27 cellular contexts compared by ENCODE assay signal in genomic region chr19:21128901-21129698, GRCh38. TPM values are rescaled to one million over a fixed set of nuclear protein-coding genes. Genes with fewer than 3 reads are reported as not detected.
DNase-seq lines count a peak whose midpoint lies in the region; ATAC-seq, FAIRE-seq and TF ChIP-seq lines count a peak whose summit lies in the region.
"Had no signal": no experiment of that assay in that cellular context is flagged by ENCODE, and none has a peak within 500 bp of the region (broad histone marks: within the 10 kb centered on the region; RNA-seq: fewer than 3 reads in every experiment).

No MANE protein-coding gene starts in this region.

- H3K4me1 ChIP-seq in HepG2 (ENCODE audit: insufficient read depth, low read length), result peaks cover 30% of the 10 kb centered on the region
- no peaks in the 10 kb centered on the region for H3K4me1 ChIP-seq in right lobe of liver
- H3K4me1 ChIP-seq in neural progenitor cell, result peaks cover 5% of the 10 kb centered on the region

- WGBS in HepG2 (ENCODE audit: low lambda C conversion rate), result 81% methylated on average over 6 of the region's 6 CpGs
- 48% methylated on average over 6 of the region's 6 CpGs for WGBS in right lobe of liver (ENCODE audit: insufficient coverage, low coverage, low lambda C conversion rate, missing lambda C conversion rate)

- H3K4me3 ChIP-seq in HepG2 (replicated peaks in 1 of 3; ENCODE audit: insufficient read depth in 1 of 3, low read depth in 2 of 3, low read length in 3 of 3) (no peak overlapping the region), right lobe of liver (no peak overlapping the region), neural progenitor cell (no peak overlapping the region)
- H3K4me3 ChIP-seq: MG63, PC-9 had no signal

- POLR2A ChIA-PET in HepG2 (lab: Yijun Ruan, JAX), result interaction anchor here (0.9 kb wide), 1 partner anchor 9 kb away, joined by 3 read pairs; no protein-coding TSS in a partner anchor
- POLR2A ChIA-PET in activated CD8-positive, alpha-beta T cell treated with anti-CD3 and anti-CD28 coated beads for 36 hours (lab: Charles Lee), result no interaction called here

- TF ChIP-seq POLR2A in HepG2 (IDR thresholded peaks at IDR 0.05; ENCODE audit: insufficient read depth in 1 of 2, low read depth in 2 of 2, low read length in 2 of 2) (no peak), right lobe of liver (IDR thresholded peaks at IDR 0.05) (no peak)

- no peaks in the 10 kb centered on the region for H3K9me3 Mint-ChIP-seq in endothelial cell (ENCODE audit: unreplicated experiment)
- peaks cover 9% of the 10 kb centered on the region for H3K9me3 Mint-ChIP-seq in neural progenitor cell
- peaks cover 6% of the 10 kb centered on the region for H3K9me3 Mint-ChIP-seq in activated CD8-positive, alpha-beta T cell treated with anti-CD3 and anti-CD28 coated beads for 36 hours

- H3K36me3 Mint-ChIP-seq in endothelial cell (ENCODE audit: low read depth, unreplicated experiment) (peaks cover 2% of the 10 kb centered on the region), neural progenitor cell (peaks cover 15% of the 10 kb centered on the region)
- no peaks in the 10 kb centered on the region for H3K36me3 Mint-ChIP-seq in activated CD8-positive, alpha-beta T cell treated with anti-CD3 and anti-CD28 coated beads for 36 hours (ENCODE audit: low read depth)

- intact Hi-C loops in HepG2 (cut with micrococcal nuclease; ENCODE audit: unreplicated experiment) (no loop called here), right lobe of liver (cut with DNase I) (no loop called here)
- intact Hi-C loops in activated CD8-positive, alpha-beta T cell treated with anti-CD3 and anti-CD28 coated beads for 36 hours (cut with micrococcal nuclease), result no loop called here

- in situ Hi-C loops in HepG2 (cut with HindIII; ENCODE audit: extremely low pct_ligation_motif_present, low pct_unique_long_range_greater_than_20kb), result no loop called here

- TF ChIP-seq CTCF in HepG2 (CRISPR knock-in tag; IDR thresholded peaks at IDR 0.05) (no peak), right lobe of liver (IDR thresholded peaks at IDR 0.05) (no peak), endothelial cell (IDR thresholded peaks at IDR 0.05; ENCODE audit: unreplicated experiment) (no peak), neural progenitor cell (IDR thresholded peaks at IDR 0.05) (no peak)
- no peak for TF ChIP-seq CTCF in activated CD8-positive, alpha-beta T cell treated with anti-CD3 and anti-CD28 coated beads for 36 hours (IDR thresholded peaks at IDR 0.05)

- no peak for TF ChIP-seq RAD21 in HepG2 (CRISPR knock-in tag; IDR thresholded peaks at IDR 0.05)

- H3K79me2 ChIP-seq in HepG2 (ENCODE audit: insufficient read depth, low read length) (no peaks in the 10 kb centered on the region), neural progenitor cell (ENCODE audit: low read depth) (no peaks in the 10 kb centered on the region)

- BruUV-seq in HepG2 (replicated peaks; lab: Mats Ljungman, UMichigan), result no TSS peak

- TF ChIP-seq EP300 in HepG2 (IDR thresholded peaks at IDR 0.05; ENCODE audit: low read depth in 2 of 2, low read length in 2 of 2) (peak in 1 of 2 experiments; percentile 15; a peak in 1 of 4 replicates), HepG2 (CRISPR knock-in tag; IDR thresholded peaks at IDR 0.05; ENCODE audit: borderline replicate concordance) (no peak)

- no peaks in the 10 kb centered on the region for H3K36me3 ChIP-seq in HepG2 (replicated peaks in 1 of 2; ENCODE audit: control insufficient read depth in 1 of 2, insufficient read depth in 2 of 2, low read length in 2 of 2)
- H3K36me3 ChIP-seq in right lobe of liver, result no peaks in the 10 kb centered on the region
- no peaks in the 10 kb centered on the region for H3K36me3 ChIP-seq in neural progenitor cell
- H3K36me3 ChIP-seq: MG63 had no signal

- DNase-seq in HepG2 (ENCODE audit: low spot score) (peak; percentile 17), right lobe of liver (no peak), endothelial cell (ENCODE audit: low spot score) (no peak), neural progenitor cell (ENCODE audit: low spot score) (no peak), NCI-H226 (no peak), T-helper 1 cell (no peak)
- DNase-seq in activated CD8-positive, alpha-beta T cell treated with anti-CD3 and anti-CD28 coated beads for 36 hours, result no peak
- DNase-seq: activated CD4-positive, alpha-beta T cell treated with anti-CD3 and anti-CD28 coated beads for 1 hour; activated CD8-positive, alpha-beta T cell treated with anti-CD3 and anti-CD28 coated beads, Interleukin-2, amount 10 ng/mL, durations not matched to agents 7 days and 5 days; activated naive CD4-positive, alpha-beta T cell treated with anti-CD3 and anti-CD28 coated beads, Interleukin-2, amount 10 ng/mL, durations not matched to agents 7 days and 5 days; amygdala; H7; KG1; left ventricle myocardium superior; mesendoderm; MG63; NCI-H1105 treated with DMSO at 0.1 percent for 48 hours; NCI-H69; SK-N-SH; stimulated activated CD4-positive, alpha-beta T cell treated with anti-CD3 and anti-CD28 coated beads, Interleukin-15, amount 100 ng/mL, for 24 hours; stimulated activated CD4-positive, alpha-beta T cell treated with anti-CD3 and anti-CD28 coated beads, Interleukin-4, amount 100 ng/mL, for 4 hours; T-helper 17 cell had no signal

- no peak overlapping the region for H3K9ac ChIP-seq in HepG2 (ENCODE audit: insufficient read depth, low read depth, low read length)
- H3K9ac ChIP-seq in neural progenitor cell, result no peak overlapping the region
- H3K9ac ChIP-seq: SK-N-SH had no signal

- peaks cover 6% of the 10 kb centered on the region for H3K4me1 Mint-ChIP-seq in endothelial cell (ENCODE audit: unreplicated experiment)
- H3K4me1 Mint-ChIP-seq in neural progenitor cell, result peaks cover 8% of the 10 kb centered on the region
- H3K4me1 Mint-ChIP-seq in activated CD8-positive, alpha-beta T cell treated with anti-CD3 and anti-CD28 coated beads for 36 hours (ENCODE audit: low read depth), result no peaks in the 10 kb centered on the region
- H3K4me1 Mint-ChIP-seq: activated naive CD4-positive, alpha-beta T cell treated with anti-CD3 and anti-CD28 coated beads, Interleukin-2, amount 10 ng/mL, durations not matched to agents 7 days and 5 days; T-helper 17 cell had no signal

- H3K9me3 ChIP-seq in HepG2 (ENCODE audit: low read length) (no peaks in the 10 kb centered on the region), right lobe of liver (no peaks in the 10 kb centered on the region), neural progenitor cell (ENCODE audit: low read depth) (peaks cover 9% of the 10 kb centered on the region)
- H3K9me3 ChIP-seq: MG63 had no signal

- H3K4me2 ChIP-seq in HepG2 (ENCODE audit: low read depth, low read length), result no peak overlapping the region
- no peak overlapping the region for H3K4me2 ChIP-seq in neural progenitor cell
- H3K4me2 ChIP-seq: SK-N-SH had no signal

- no peak for FAIRE-seq in HepG2 (lab: Jason Lieb, UNC)
- FAIRE-seq: A204.1, GM12891, islet of Langerhans had no signal

- ATAC-seq in HepG2, result no peak
- ATAC-seq in right lobe of liver, result no peak
- no peak for ATAC-seq in HG02884 (IDR thresholded peaks at IDR 0.05; ENCODE audit: unreplicated experiment)
- ATAC-seq in activated CD8-positive, alpha-beta T cell treated with anti-CD3 and anti-CD28 coated beads for 36 hours, result no peak
- ATAC-seq: activated CD8-positive, alpha-beta T cell treated with anti-CD3 and anti-CD28 coated beads, Interleukin-2, amount 10 ng/mL, durations not matched to agents 7 days and 5 days; left ventricle myocardium superior; T-helper 17 cell had no signal

- H3K4me3 Mint-ChIP-seq in endothelial cell (ENCODE audit: unreplicated experiment), result no peak overlapping the region
- no peak overlapping the region for H3K4me3 Mint-ChIP-seq in neural progenitor cell
- H3K4me3 Mint-ChIP-seq in activated CD8-positive, alpha-beta T cell treated with anti-CD3 and anti-CD28 coated beads for 36 hours, result no peak overlapping the region
- H3K4me3 Mint-ChIP-seq: activated CD8-positive, alpha-beta T cell treated with anti-CD3 and anti-CD28 coated beads, Interleukin-2, amount 10 ng/mL, durations not matched to agents 7 days and 5 days; activated naive CD4-positive, alpha-beta T cell treated with anti-CD3 and anti-CD28 coated beads, Interleukin-2, amount 10 ng/mL, durations not matched to agents 7 days and 5 days; T-helper 17 cell had no signal

- CTCF ChIA-PET in HepG2 (lab: Yijun Ruan, JAX; ENCODE audit: low intra/inter-chr PET ratio, low total read pairs), result no interaction called here
- CTCF ChIA-PET in activated CD8-positive, alpha-beta T cell treated with anti-CD3 and anti-CD28 coated beads for 36 hours (lab: Charles Lee), result no interaction called here

- H3F3A ChIP-seq in neural progenitor cell (ENCODE audit: low read depth), result peaks cover 14% of the 10 kb centered on the region

- H3K27me3 ChIP-seq in HepG2 (ENCODE audit: control insufficient read depth in 1 of 2, insufficient read depth in 2 of 2, low read length in 2 of 2) (no peaks in the 10 kb centered on the region), right lobe of liver (no peaks in the 10 kb centered on the region), neural progenitor cell (no peaks in the 10 kb centered on the region)
- H3K27me3 ChIP-seq: MG63 had no signal

- H3K27ac Mint-ChIP-seq in endothelial cell (ENCODE audit: unreplicated experiment) (peak overlapping the region; percentile 68), neural progenitor cell (peak overlapping the region; percentile 3)
- H3K27ac Mint-ChIP-seq in activated CD8-positive, alpha-beta T cell treated with anti-CD3 and anti-CD28 coated beads for 36 hours, result no peak overlapping the region
- H3K27ac Mint-ChIP-seq: activated CD8-positive, alpha-beta T cell treated with anti-CD3 and anti-CD28 coated beads, Interleukin-2, amount 10 ng/mL, durations not matched to agents 7 days and 5 days; activated naive CD4-positive, alpha-beta T cell treated with anti-CD3 and anti-CD28 coated beads, Interleukin-2, amount 10 ng/mL, durations not matched to agents 7 days and 5 days; T-helper 17 cell had no signal

- no peak overlapping the region for H2AFZ ChIP-seq in HepG2 (ENCODE audit: low read length)
- H2AFZ ChIP-seq in neural progenitor cell (replicated peaks), result no peak overlapping the region
- H2AFZ ChIP-seq: PC-9 had no signal

- H3K27me3 Mint-ChIP-seq in endothelial cell (ENCODE audit: unreplicated experiment) (peaks cover 2% of the 10 kb centered on the region), neural progenitor cell (ENCODE audit: insufficient read depth, low read depth) (peaks cover 4% of the 10 kb centered on the region)
- peaks cover 2% of the 10 kb centered on the region for H3K27me3 Mint-ChIP-seq in activated CD8-positive, alpha-beta T cell treated with anti-CD3 and anti-CD28 coated beads for 36 hours
- H3K27me3 Mint-ChIP-seq: T-helper 17 cell had no signal

- H4K20me1 ChIP-seq in HepG2 (ENCODE audit: insufficient read depth, low read length) (no peaks in the 10 kb centered on the region), neural progenitor cell (ENCODE audit: low read depth) (no peaks in the 10 kb centered on the region)

- H3K27ac ChIP-seq in HepG2 (ENCODE audit: extremely low read length, insufficient read depth, low read length) (no peak overlapping the region), right lobe of liver (no peak overlapping the region), neural progenitor cell (peak overlapping the region; percentile 46)
- H3K27ac ChIP-seq: PC-9 had no signal

RNA-seq across cellular contexts. Expression of gene ZNF431, which starts 12.7 kb away (rescaled TPM):
- 11.8 and 14.6 TPM in 2 replicates for total RNA-seq in HepG2 (2016; rRNA removed; fragmentation: Illumina TruSeq; extraction: Trizol)
- total RNA-seq in HepG2 (2016; cell fraction: cytosol; rRNA removed; fragmentation: Illumina TruSeq; extraction: Trizol; ENCODE audit: low read depth), result 2.2 and 2.4 TPM in 2 replicates
- total RNA-seq in HepG2 (2016; cell fraction: insoluble cytoplasmic fraction; rRNA removed; fragmentation: Illumina TruSeq; extraction: Trizol), result 15.1 and 15.2 TPM in 2 replicates
- total RNA-seq in HepG2 (2016; cell fraction: membrane; rRNA removed; fragmentation: Illumina TruSeq; extraction: Trizol), result 4.6 and 6.6 TPM in 2 replicates
- 16.6 and 19.2 TPM in 2 replicates for total RNA-seq in HepG2 (2016; cell fraction: nucleus; rRNA removed; fragmentation: Illumina TruSeq; extraction: Trizol)
- 4.4 TPM in 2 replicates for polyA plus RNA-seq in HepG2 (2011; rRNA removed)
- polyA plus RNA-seq in HepG2 (2011; cell fraction: cytosol; rRNA removed), result 1.7 and 2.3 TPM in 2 replicates
- 4.7 and 5.1 TPM in 2 replicates for polyA plus RNA-seq in HepG2 (2011; cell fraction: nucleus; rRNA removed)
- polyA plus RNA-seq in HepG2 (2012), result 4.5 and 6.0 TPM in 2 replicates
- polyA plus RNA-seq in HepG2 (2016; cell fraction: cytosol; fragmentation: Illumina TruSeq; extraction: Trizol; ENCODE audit: low read depth), result 1.8 and 2.2 TPM in 2 replicates
- 9.4 and 12.1 TPM in 2 replicates for polyA plus RNA-seq in HepG2 (2016; cell fraction: insoluble cytoplasmic fraction; fragmentation: Illumina TruSeq; extraction: Trizol; ENCODE audit: low read depth)
- polyA plus RNA-seq in HepG2 (2016; cell fraction: membrane; fragmentation: Illumina TruSeq; extraction: Trizol; ENCODE audit: low read depth), result 2.0 and 2.9 TPM in 2 replicates
- polyA plus RNA-seq in HepG2 (2016; cell fraction: nucleus; fragmentation: Illumina TruSeq; extraction: Trizol; ENCODE audit: insufficient read depth, low read depth), result 27.5 and 29.1 TPM in 2 replicates
- 24.7 and 36.7 TPM in 2 replicates for polyA minus RNA-seq in HepG2 (2011; rRNA and poly(A)+ RNA removed; ENCODE audit: low replicate concordance)
- polyA minus RNA-seq in HepG2 (2011; cell fraction: cytosol; rRNA and poly(A)+ RNA removed), result 5.7 and 7.5 TPM in 2 replicates
- 50.9 and 56.7 TPM in 2 replicates for polyA minus RNA-seq in HepG2 (2011; cell fraction: nucleus; rRNA and poly(A)+ RNA removed)
- total RNA-seq in right lobe of liver, result 1 to 10 TPM in 2 of 6 experiments, under 1 TPM in 4; 0.37 to 1.6 (median 0.84) TPM
- 20.1 TPM for total RNA-seq in endothelial cell (ENCODE audit: unreplicated experiment)
- 24.7 and 35.4 TPM in 2 replicates for total RNA-seq in neural progenitor cell (ENCODE audit: low replicate concordance)
- 10 to 100 TPM; 16.8 to 18.7 TPM for total RNA-seq in activated CD8-positive, alpha-beta T cell treated with anti-CD3 and anti-CD28 coated beads for 36 hours

RNA-seq across cellular contexts. Expression of gene ZNF714, which starts 47.1 kb away (rescaled TPM):
- total RNA-seq in HepG2 (2016; rRNA removed; fragmentation: Illumina TruSeq; extraction: Trizol) (27.8 and 36.6 TPM in 2 replicates), right lobe of liver (1 to 10 TPM in 1 of 6 experiments, under 1 TPM in 5; 0.43 to 1.1 (median 0.67) TPM), endothelial cell (ENCODE audit: unreplicated experiment) (16.8 TPM), neural progenitor cell (ENCODE audit: low replicate concordance) (61.3 and 102 TPM in 2 replicates)
- 8.7 and 10.5 TPM in 2 replicates for total RNA-seq in HepG2 (2016; cell fraction: cytosol; rRNA removed; fragmentation: Illumina TruSeq; extraction: Trizol; ENCODE audit: low read depth)
- total RNA-seq in HepG2 (2016; cell fraction: insoluble cytoplasmic fraction; rRNA removed; fragmentation: Illumina TruSeq; extraction: Trizol), result 25.9 and 38.0 TPM in 2 replicates
- 20.1 and 22.1 TPM in 2 replicates for total RNA-seq in HepG2 (2016; cell fraction: membrane; rRNA removed; fragmentation: Illumina TruSeq; extraction: Trizol)
- 22.1 and 30.3 TPM in 2 replicates for total RNA-seq in HepG2 (2016; cell fraction: nucleus; rRNA removed; fragmentation: Illumina TruSeq; extraction: Trizol)
- polyA plus RNA-seq in HepG2 (2011; rRNA removed), result 3.5 and 6.7 TPM in 2 replicates
- 2.2 and 2.5 TPM in 2 replicates for polyA plus RNA-seq in HepG2 (2011; cell fraction: cytosol; rRNA removed)
- 3.4 and 4.2 TPM in 2 replicates for polyA plus RNA-seq in HepG2 (2011; cell fraction: nucleus; rRNA removed)
- polyA plus RNA-seq in HepG2 (2012), result 2.4 and 5.2 TPM in 2 replicates
- 6.2 and 7.2 TPM in 2 replicates for polyA plus RNA-seq in HepG2 (2016; cell fraction: cytosol; fragmentation: Illumina TruSeq; extraction: Trizol; ENCODE audit: low read depth)
- polyA plus RNA-seq in HepG2 (2016; cell fraction: insoluble cytoplasmic fraction; fragmentation: Illumina TruSeq; extraction: Trizol; ENCODE audit: low read depth), result 13.5 and 15.8 TPM in 2 replicates
- 8.7 and 9.6 TPM in 2 replicates for polyA plus RNA-seq in HepG2 (2016; cell fraction: membrane; fragmentation: Illumina TruSeq; extraction: Trizol; ENCODE audit: low read depth)
- polyA plus RNA-seq in HepG2 (2016; cell fraction: nucleus; fragmentation: Illumina TruSeq; extraction: Trizol; ENCODE audit: insufficient read depth, low read depth), result 22.5 and 23.4 TPM in 2 replicates
- polyA minus RNA-seq in HepG2 (2011; rRNA and poly(A)+ RNA removed; ENCODE audit: low replicate concordance), result 8.0 and 15.9 TPM in 2 replicates
- 5.8 and 7.2 TPM in 2 replicates for polyA minus RNA-seq in HepG2 (2011; cell fraction: cytosol; rRNA and poly(A)+ RNA removed)
- polyA minus RNA-seq in HepG2 (2011; cell fraction: nucleus; rRNA and poly(A)+ RNA removed), result 13.4 and 14.5 TPM in 2 replicates
- total RNA-seq in activated CD8-positive, alpha-beta T cell treated with anti-CD3 and anti-CD28 coated beads for 36 hours, result 10 to 100 TPM; 11.6 to 11.8 TPM
